In the genomic region with DNA sequence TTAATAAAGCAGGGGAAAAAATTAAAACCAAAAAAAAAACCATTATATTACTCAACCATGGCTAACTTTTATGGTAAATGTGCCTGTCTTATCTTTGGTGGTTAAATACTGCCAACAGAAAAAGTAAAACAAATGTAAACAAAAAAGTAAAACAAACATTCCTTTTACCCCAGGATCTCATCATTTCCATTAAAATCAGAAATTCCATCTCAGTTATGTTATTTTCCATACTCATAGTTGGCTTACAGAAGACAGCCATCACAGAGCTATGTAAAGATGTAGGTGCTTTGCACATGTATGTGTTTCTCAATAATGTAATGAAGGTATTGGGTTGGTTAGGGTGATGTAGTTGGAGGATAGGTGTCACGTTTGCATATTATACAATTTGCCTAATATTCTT, we compare ENCODE assay signal across 23 cellular contexts.
"Had no signal": no experiment of that assay in that cellular context is flagged by ENCODE, and none has a peak within 500 bp of the region (broad histone marks: within the 10 kb centered on the region; RNA-seq: fewer than 3 reads in every experiment).

No MANE protein-coding gene starts in this region.

- H3K36me3 Mint-ChIP-seq: IgD-negative memory B cell had no signal

- H3K27ac ChIP-seq: KMS-11, RWPE1 had no signal

- H3K4me3 ChIP-seq: K562 had no signal

- H3K4me1 Mint-ChIP-seq: IgD-negative memory B cell had no signal

- ATAC-seq: HepG2, K562, Panc1 had no signal

- H3K27me3 Mint-ChIP-seq: IgD-negative memory B cell had no signal

- H3K9ac ChIP-seq: KMS-11, SK-N-SH had no signal

- H3K4me2 ChIP-seq: KMS-11, SK-N-SH had no signal

- DNase-seq: Kasumi-1, MM.1S, NCI-H1092 treated with DMSO at 0.1 percent for 48 hours, NCI-H1436, NCI-H187, NCI-H2029, NCI-H2081 treated with DMSO at 0.1 percent for 48 hours, NCI-H2171, NCI-H226, NCI-H446, NCI-H510A, NCI-H524 treated with DMSO at 0.1 percent for 48 hours, NCI-H69, NCI-H774, SHP77, SK-N-SH, SW 1271 had no signal

- H3K9me3 ChIP-seq: SK-N-SH had no signal

- H3K4me3 Mint-ChIP-seq: IgD-negative memory B cell had no signal
